9 cellular contexts compared by ENCODE assay signal in genomic region chr17:981292-981658, GRCh38. TPM values are rescaled to one million over a fixed set of nuclear protein-coding genes. Genes with fewer than 3 reads are reported as not detected.
DNase-seq lines count a peak whose midpoint lies in the region; ATAC-seq and TF ChIP-seq lines count a peak whose summit lies in the region.
"Had no signal": no experiment of that assay in that cellular context is flagged by ENCODE, and none has a peak within 500 bp of the region (broad histone marks: within the 10 kb centered on the region; RNA-seq: fewer than 3 reads in every experiment).

No MANE protein-coding gene starts in this region.

- no peaks in the 10 kb centered on the region for H3K36me3 Mint-ChIP-seq in activated naive CD4-positive, alpha-beta T cell treated with anti-CD3 and anti-CD28 coated beads for 36 hours (ENCODE audit: low read depth)
- no peaks in the 10 kb centered on the region for H3K36me3 Mint-ChIP-seq in activated naive CD4-positive, alpha-beta T cell treated with anti-CD3 and anti-CD28 coated beads, Interleukin-2, amount 50 U/mL, for 72 hours
- peaks cover 10% of the 10 kb centered on the region for H3K36me3 Mint-ChIP-seq in effector memory CD8-positive, alpha-beta T cell (ENCODE audit: insufficient read depth)

- POLR2A ChIA-PET in PC-3 (lab: Charles Lee; ENCODE audit: unreplicated experiment): no interaction called here

- DNase-seq in activated naive CD4-positive, alpha-beta T cell treated with anti-CD3 and anti-CD28 coated beads for 36 hours: no peak
- DNase-seq in activated naive CD4-positive, alpha-beta T cell treated with anti-CD3 and anti-CD28 coated beads, Interleukin-2, amount 50 U/mL, for 72 hours (ENCODE audit: low spot score in 2 of 2): no peak
- no peak for DNase-seq in PC-3
- no peak for DNase-seq in effector memory CD8-positive, alpha-beta T cell
- DNase-seq in psoas muscle: no peak
- DNase-seq in MG63: no peak
- DNase-seq in HK-2 (ENCODE audit: unreplicated experiment): no peak

- H3K9me3 ChIP-seq in PC-3 (ENCODE audit: low read length) (no peaks in the 10 kb centered on the region), psoas muscle (no peaks in the 10 kb centered on the region), MG63 (no peaks in the 10 kb centered on the region)
- H3K9me3 ChIP-seq: heart left ventricle had no signal

- peak overlapping the region; percentile 77 for H3K4me2 ChIP-seq in PC-3 (ENCODE audit: low read length)

- H3K4me3 Mint-ChIP-seq in activated naive CD4-positive, alpha-beta T cell treated with anti-CD3 and anti-CD28 coated beads for 36 hours: peak overlapping the region; percentile 55
- H3K4me3 Mint-ChIP-seq in effector memory CD8-positive, alpha-beta T cell: peak overlapping the region; percentile 81 to 87

- H4K20me1 ChIP-seq in PC-3 (ENCODE audit: low read length): no peaks in the 10 kb centered on the region

- H3K9me3 Mint-ChIP-seq in activated naive CD4-positive, alpha-beta T cell treated with anti-CD3 and anti-CD28 coated beads for 36 hours: no peaks in the 10 kb centered on the region
- H3K9me3 Mint-ChIP-seq in activated naive CD4-positive, alpha-beta T cell treated with anti-CD3 and anti-CD28 coated beads, Interleukin-2, amount 50 U/mL, for 72 hours: no peaks in the 10 kb centered on the region
- no peaks in the 10 kb centered on the region for H3K9me3 Mint-ChIP-seq in effector memory CD8-positive, alpha-beta T cell

- intact Hi-C loops in activated naive CD4-positive, alpha-beta T cell treated with anti-CD3 and anti-CD28 coated beads for 36 hours (cut with micrococcal nuclease): loop anchor here (1.0 to 2.0 kb wide), 6 partner anchors 16 to 838 kb away; partner anchors contain the start of genes TIMM22 and VPS53
- intact Hi-C loops in PC-3 (cut with micrococcal nuclease) (loop anchor here (1.0 kb wide), 2 partner anchors 102 to 186 kb away; no protein-coding TSS in a partner anchor), psoas muscle (cut with DNase I) (loop anchor here (1.0 to 2.0 kb wide), 2 partner anchors 186 kb away; no protein-coding TSS in a partner anchor)

- H3K4me1 ChIP-seq in PC-3 (ENCODE audit: insufficient read depth, low read length): peaks cover 11% of the 10 kb centered on the region; the same call in 1 of the 2 replicates
- peaks cover 29% of the 10 kb centered on the region for H3K4me1 ChIP-seq in psoas muscle

- H3K27me3 ChIP-seq in PC-3 (ENCODE audit: low read length) (no peaks in the 10 kb centered on the region), psoas muscle (ENCODE audit: insufficient read depth in 3 of 3, low read length in 2 of 3) (no peaks in the 10 kb centered on the region), MG63 (no peaks in the 10 kb centered on the region)

- H3K4me1 Mint-ChIP-seq in activated naive CD4-positive, alpha-beta T cell treated with anti-CD3 and anti-CD28 coated beads for 36 hours (ENCODE audit: low read depth): peaks cover 19% of the 10 kb centered on the region
- H3K4me1 Mint-ChIP-seq in effector memory CD8-positive, alpha-beta T cell (ENCODE audit: low read depth in 2 of 2): peaks cover 5 to 14% of the 10 kb centered on the region in 2 donors

- ATAC-seq in activated naive CD4-positive, alpha-beta T cell treated with anti-CD3 and anti-CD28 coated beads, Interleukin-2, amount 50 U/mL, for 72 hours: no peak
- no peak for ATAC-seq in PC-3
- ATAC-seq in effector memory CD8-positive, alpha-beta T cell (replicated peaks): no peak
- no peak for ATAC-seq in psoas muscle
- no peak for ATAC-seq in HG02852 (IDR thresholded peaks at IDR 0.05; ENCODE audit: unreplicated experiment)

- H2AFZ ChIP-seq in PC-3 (ENCODE audit: low read length): peak overlapping the region; percentile 89

- WGBS in psoas muscle, 3 donors: 34 to 41% (median 37%) methylated on average over 10 of the region's 10 CpGs

- no peak overlapping the region for H3K9ac ChIP-seq in PC-3 (ENCODE audit: low read length)

- H3F3A ChIP-seq in PC-3 (ENCODE audit: low read length, unreplicated experiment): no peaks in the 10 kb centered on the region

- H3K36me3 ChIP-seq in PC-3 (ENCODE audit: low read depth, low read length) (no peaks in the 10 kb centered on the region), psoas muscle (ENCODE audit: insufficient read depth in 1 of 2, low read depth in 1 of 2) (no peaks in the 10 kb centered on the region), MG63 (peaks cover 16% of the 10 kb centered on the region)
- H3K36me3 ChIP-seq: heart left ventricle had no signal

- H3K79me2 ChIP-seq in PC-3 (ENCODE audit: low read length): peaks cover 25% of the 10 kb centered on the region

- H3K27me3 Mint-ChIP-seq in activated naive CD4-positive, alpha-beta T cell treated with anti-CD3 and anti-CD28 coated beads for 36 hours (ENCODE audit: low read depth): peaks cover 20% of the 10 kb centered on the region
- peaks cover 19 to 22% of the 10 kb centered on the region in 2 donors for H3K27me3 Mint-ChIP-seq in effector memory CD8-positive, alpha-beta T cell

- TF ChIP-seq CTCF in PC-3 (conservative IDR thresholded peaks at IDR 0.05; ENCODE audit: low read depth, low read length) (no peak), psoas muscle (IDR thresholded peaks at IDR 0.05) (no peak)

- CTCF ChIA-PET in activated naive CD4-positive, alpha-beta T cell treated with anti-CD3 and anti-CD28 coated beads for 36 hours (lab: Charles Lee): interaction anchor here (0.6 to 2.8 kb wide), 30 partner anchors 9 to 573 kb away, joined by 3 to 23 read pairs (median 4); partner anchors contain the start of genes GLOD4, MRM3 and TIMM22
- CTCF ChIA-PET in PC-3 (lab: Charles Lee): interaction anchor here (0.7 to 1.6 kb wide), 5 partner anchors 15 to 186 kb away, joined by 3 to 20 read pairs (median 12); partner anchors contain the start of gene TIMM22

- H3K27ac ChIP-seq in PC-3 (ENCODE audit: low read length) (no peak overlapping the region), psoas muscle (no peak overlapping the region)

- H3K9me2 ChIP-seq in PC-3 (replicated peaks; ENCODE audit: low read length): no peaks in the 10 kb centered on the region

- BruUV-seq in PC-3 (replicated peaks; lab: Mats Ljungman, UMichigan): no TSS peak

- H3K4me3 ChIP-seq in PC-3 (ENCODE audit: low read length) (peak overlapping the region; percentile 44; the same call in 1 of the 2 replicates), psoas muscle (peak overlapping the region; percentile 87), MG63 (no peak overlapping the region)

- no peak overlapping the region for H3K27ac Mint-ChIP-seq in activated naive CD4-positive, alpha-beta T cell treated with anti-CD3 and anti-CD28 coated beads for 36 hours
- H3K27ac Mint-ChIP-seq in activated naive CD4-positive, alpha-beta T cell treated with anti-CD3 and anti-CD28 coated beads, Interleukin-2, amount 50 U/mL, for 72 hours: no peak overlapping the region
- H3K27ac Mint-ChIP-seq in effector memory CD8-positive, alpha-beta T cell: peak overlapping the region in 1 of 2 donors; percentile 49

RNA-seq across cellular contexts. Expression of gene NXN, which starts 1.7 kb away (rescaled TPM):
- total RNA-seq in activated naive CD4-positive, alpha-beta T cell treated with anti-CD3 and anti-CD28 coated beads for 36 hours: under 1 TPM; 0.20 to 0.33 TPM
- total RNA-seq in activated naive CD4-positive, alpha-beta T cell treated with anti-CD3 and anti-CD28 coated beads, Interleukin-2, amount 50 U/mL, for 72 hours: under 1 TPM; 0.39 to 0.80 TPM
- total RNA-seq in PC-3 (2014; rRNA removed) (20.8 and 25.6 TPM in 2 replicates), psoas muscle (10 to 100 TPM; 72.8 to 79.4 (median 74.1) TPM)
- polyA plus RNA-seq in psoas muscle: 10 to 100 TPM; 33.4 to 92.5 (median 52.2) TPM
- total RNA-seq in MG63 (2014; rRNA removed; shearing (Covaris generic); ENCODE audit: low replicate concordance): 95.7 and 100 TPM in 2 replicates

RNA-seq across cellular contexts. Expression of gene TIMM22, which starts 15.7 kb away (rescaled TPM):
- total RNA-seq in activated naive CD4-positive, alpha-beta T cell treated with anti-CD3 and anti-CD28 coated beads for 36 hours: 1 to 10 TPM; 7.3 to 7.4 TPM
- 10 to 100 TPM in 1 of 2 donors, 1 to 10 TPM in 1; 2.4 to 10.0 TPM for total RNA-seq in activated naive CD4-positive, alpha-beta T cell treated with anti-CD3 and anti-CD28 coated beads, Interleukin-2, amount 50 U/mL, for 72 hours
- total RNA-seq in PC-3 (2014; rRNA removed) (17.2 and 17.7 TPM in 2 replicates), psoas muscle (10 to 100 TPM in 3 of 4 donors, 1 to 10 TPM in 1; 8.0 to 18.0 (median 12.4) TPM)
- polyA plus RNA-seq in psoas muscle: 10 to 100 TPM; 14.9 to 27.2 (median 21.6) TPM
- 16.0 and 22.8 TPM in 2 replicates for total RNA-seq in MG63 (2014; rRNA removed; shearing (Covaris generic); ENCODE audit: low replicate concordance)

Comparison
In these comparisons a context has a peak if more than half of its experiments do, and no peak if none do; other contexts are left out.
1. RNA of gene NXN, which starts 1.7 kb away (total RNA-seq): 95.7 to 100 TPM in MG63, 72.8 to 79.4 TPM in psoas muscle and 20.8 to 25.6 TPM in PC-3; 0.39 to 0.80 TPM in activated naive CD4-positive, alpha-beta T cell treated with anti-CD3 and anti-CD28 coated beads, Interleukin-2, amount 50 U/mL, for 72 hours and 0.20 to 0.33 TPM in activated naive CD4-positive, alpha-beta T cell treated with anti-CD3 and anti-CD28 coated beads for 36 hours; every median in the first group is over 10 times any median in the second.